In genomic region chr1:14915356-14916054, GRCh38 we compare ENCODE assay signal across 8 cellular contexts.
DNase-seq lines count a peak whose midpoint lies in the region; ATAC-seq and TF ChIP-seq lines count a peak whose summit lies in the region.

No MANE protein-coding gene starts in this region.

- H3K4me1 ChIP-seq in foreskin keratinocyte (peaks cover 18% of the 10 kb centered on the region), parathyroid adenoma (no peaks in the 10 kb centered on the region)

- H2AFZ ChIP-seq in parathyroid adenoma: no peak overlapping the region

- H3K79me2 ChIP-seq in parathyroid adenoma: no peaks in the 10 kb centered on the region

- no peaks in the 10 kb centered on the region for H3K36me3 ChIP-seq in parathyroid adenoma (ENCODE audit: control insufficient read depth, insufficient read depth, low read length)

- peak; percentile 73 for TF ChIP-seq CTCF in foreskin keratinocyte (conservative IDR thresholded peaks at IDR 0.05)
- peak; percentile 70 for TF ChIP-seq CTCF in parathyroid adenoma (IDR thresholded peaks at IDR 0.05)

- intact Hi-C loops in Right ventricle myocardium inferior (cut with DNase I) (loop anchor here (1.0 kb wide), 1 partner anchor 112 kb away; no protein-coding TSS in a partner anchor), cardiac septum (cut with DNase I) (no loop called here)

- H3K9me3 ChIP-seq in parathyroid adenoma (ENCODE audit: control insufficient read depth, low read length): no peaks in the 10 kb centered on the region

- no peak overlapping the region for H3K4me2 ChIP-seq in parathyroid adenoma (ENCODE audit: low read length)

- no peak overlapping the region for H3K9ac ChIP-seq in parathyroid adenoma

- ATAC-seq in Right ventricle myocardium inferior (peak; percentile 51), foreskin keratinocyte (peak; percentile 53), GM21825 (IDR thresholded peaks at IDR 0.05; ENCODE audit: unreplicated experiment) (no peak), GM21529 (IDR thresholded peaks at IDR 0.05; ENCODE audit: unreplicated experiment) (no peak)

- no peak overlapping the region for H3K27ac ChIP-seq in foreskin keratinocyte
- H3K27ac ChIP-seq in parathyroid adenoma: no peak overlapping the region

- DNase-seq in Right ventricle myocardium inferior (ENCODE audit: missing footprints) (no peak), cardiac septum (ENCODE audit: low spot score) (no peak), NCI-H1694 treated with DMSO at 0.1 percent for 48 hours (lab: John Stamatoyannopoulos, UW) (peak; percentile 32), activated T-cell treated with anti-CD3 and anti-CD28 coated beads for 1 hour (ENCODE audit: low read depth) (peak; percentile 16), foreskin keratinocyte (peak in 1 of 2 donors; percentile 22)

- H3K27me3 ChIP-seq in foreskin keratinocyte: no peaks in the 10 kb centered on the region
- H3K27me3 ChIP-seq in parathyroid adenoma (ENCODE audit: control insufficient read depth, insufficient read depth, low read length): no peaks in the 10 kb centered on the region

- H3K4me3 ChIP-seq in parathyroid adenoma (ENCODE audit: low read depth, low read length): no peak overlapping the region

Comparison
In these comparisons a context has a peak if more than half of its experiments do, and no peak if none do; other contexts are left out.
1. ATAC-seq: peak in Right ventricle myocardium inferior (single experiment) and foreskin keratinocyte (single experiment); none in GM21825 (single experiment) and GM21529 (single experiment).
2. DNase-seq: peak in NCI-H1694 treated with DMSO at 0.1 percent for 48 hours (single experiment) and activated T-cell treated with anti-CD3 and anti-CD28 coated beads for 1 hour (single experiment); none in Right ventricle myocardium inferior (single experiment) and cardiac septum (single experiment).